In genomic region chr15:45606841-45607240, GRCh38 we compare ENCODE assay signal across 18 cellular contexts. TPM values are rescaled to one million over a fixed set of nuclear protein-coding genes. Genes with fewer than 3 reads are reported as not detected.
A peak's percentile ranks its signal among the peaks of the same experiment; 100 is the strongest.
DNase-seq lines count a peak whose midpoint lies in the region; ATAC-seq, FAIRE-seq and TF ChIP-seq lines count a peak whose summit lies in the region.
"Had no signal": no experiment of that assay in that cellular context is flagged by ENCODE, and none has a peak within 500 bp of the region (broad histone marks: within the 10 kb centered on the region; RNA-seq: fewer than 3 reads in every experiment).

No MANE protein-coding gene starts in this region.

- no peak for TF ChIP-seq CTCF in activated B cell treated with CpG ODN at 0.5 μM for 24 hours (IDR thresholded peaks at IDR 0.05)
- TF ChIP-seq CTCF in GM13976 (IDR thresholded peaks at IDR 0.05; ENCODE audit: borderline replicate concordance, control extremely low read depth, extremely low read depth, insufficient read depth, missing control alignments), result no peak

- peaks cover 23% of the 10 kb centered on the region for H3K36me3 Mint-ChIP-seq in stimulated activated naive CD8-positive, alpha-beta T cell treated with anti-CD3 and anti-CD28 coated beads, Interleukin-15, Interleukin-2, amounts not matched to agents 100 ng/mL and 50 ng/mL, for 24 hours (ENCODE audit: low read depth)
- H3K36me3 Mint-ChIP-seq in activated B cell treated with CpG ODN at 0.5 μM for 24 hours (ENCODE audit: low read depth), result peaks cover 26% of the 10 kb centered on the region

- in situ Hi-C loops in GM13976 (cut with MboI; ENCODE audit: low sequenced_read_pairs, unreplicated experiment), result no loop called here

- no peaks in the 10 kb centered on the region for H3K27me3 Mint-ChIP-seq in stimulated activated naive CD8-positive, alpha-beta T cell treated with anti-CD3 and anti-CD28 coated beads, Interleukin-15, Interleukin-2, amounts not matched to agents 100 ng/mL and 50 ng/mL, for 24 hours
- H3K27me3 Mint-ChIP-seq in activated B cell treated with CpG ODN at 0.5 μM for 24 hours, result no peaks in the 10 kb centered on the region

- H3K4me3 Mint-ChIP-seq in stimulated activated naive CD8-positive, alpha-beta T cell treated with anti-CD3 and anti-CD28 coated beads, Interleukin-15, Interleukin-2, amounts not matched to agents 100 ng/mL and 50 ng/mL, for 24 hours, result no peak overlapping the region
- H3K4me3 Mint-ChIP-seq in activated B cell treated with CpG ODN at 0.5 μM for 24 hours, result no peak overlapping the region

- no peak for ATAC-seq in stimulated activated naive CD8-positive, alpha-beta T cell treated with anti-CD3 and anti-CD28 coated beads, Interleukin-15, Interleukin-2, amounts not matched to agents 100 U/mL and 50 U/mL, for 24 hours
- no peak for ATAC-seq in activated B cell treated with CpG ODN at 0.5 μM for 24 hours (ENCODE audit: low read depth)
- no peak for ATAC-seq in left ventricle myocardium superior
- ATAC-seq: A549, K562 had no signal

- POLR2A ChIA-PET in activated B cell treated with CpG ODN at 0.5 μM for 24 hours (lab: Charles Lee), result interaction anchor here (0.7 to 1.2 kb wide), 4 partner anchors 20 to 406 kb away, joined by 3 to 7 read pairs (median 4); partner anchors contain the start of gene BLOC1S6

- CTCF ChIA-PET in activated B cell treated with CpG ODN at 0.5 μM for 24 hours (lab: Charles Lee), result interaction anchor here (1.0 to 1.5 kb wide), 4 partner anchors 19 to 176 kb away, joined by 3 to 5 read pairs (median 4); partner anchors contain the start of gene BLOC1S6

- H3K9me3 Mint-ChIP-seq in stimulated activated naive CD8-positive, alpha-beta T cell treated with anti-CD3 and anti-CD28 coated beads, Interleukin-15, Interleukin-2, amounts not matched to agents 100 ng/mL and 50 ng/mL, for 24 hours, result no peaks in the 10 kb centered on the region
- H3K9me3 Mint-ChIP-seq in activated B cell treated with CpG ODN at 0.5 μM for 24 hours, result no peaks in the 10 kb centered on the region

- intact Hi-C loops in activated B cell treated with CpG ODN at 0.5 μM for 24 hours (cut with micrococcal nuclease) (no loop called here), left ventricle myocardium superior (cut with micrococcal nuclease) (no loop called here)

- no peak for FAIRE-seq in GM19239 (lab: Jason Lieb, UNC)
- FAIRE-seq: A549, K562 had no signal

- no peak for DNase-seq in stimulated activated naive CD8-positive, alpha-beta T cell treated with anti-CD3 and anti-CD28 coated beads, Interleukin-15, Interleukin-2, amounts not matched to agents 100 U/mL and 50 U/mL, for 24 hours
- DNase-seq in NOMO-1 treated with DMSO at 0.1 percent for 48 hours (lab: John Stamatoyannopoulos, UW; ENCODE audit: unreplicated experiment) (peak; percentile 80), activated B cell treated with CpG ODN at 0.5 μM for 24 hours (no peak), left ventricle myocardium superior (no peak), GM19239 (ENCODE audit: insufficient read length, low spot score) (no peak), HuH-7 (ENCODE audit: low spot score) (no peak), GM13976 (ENCODE audit: low spot score) (no peak)
- DNase-seq: C1 segment of cervical spinal cord, EL, NCI-H1092, NCI-H2081 treated with DMSO at 0.1 percent for 48 hours, NCI-H510A, NCI-H774, RPMI8226, SW 1271 had no signal

- peaks cover 13% of the 10 kb centered on the region for H3K4me1 Mint-ChIP-seq in stimulated activated naive CD8-positive, alpha-beta T cell treated with anti-CD3 and anti-CD28 coated beads, Interleukin-15, Interleukin-2, amounts not matched to agents 100 ng/mL and 50 ng/mL, for 24 hours (ENCODE audit: low read depth)
- H3K4me1 Mint-ChIP-seq in activated B cell treated with CpG ODN at 0.5 μM for 24 hours, result peaks cover 40% of the 10 kb centered on the region

- H3K27ac Mint-ChIP-seq in stimulated activated naive CD8-positive, alpha-beta T cell treated with anti-CD3 and anti-CD28 coated beads, Interleukin-15, Interleukin-2, amounts not matched to agents 100 ng/mL and 50 ng/mL, for 24 hours, result peak overlapping the region; percentile 18
- H3K27ac Mint-ChIP-seq in activated B cell treated with CpG ODN at 0.5 μM for 24 hours, result peak overlapping the region; percentile 72

RNA-seq across cellular contexts. Expression of gene BLOC1S6, which starts 19.7 kb away (rescaled TPM):
- 39.4 and 41.2 TPM in 2 replicates for total RNA-seq in activated B cell treated with CpG ODN at 0.5 μM for 24 hours
- total RNA-seq in left ventricle myocardium superior, result 23.6 TPM

RNA-seq across cellular contexts. Expression of gene SQOR, which starts 28.0 kb away (rescaled TPM):
- 39.2 and 44.9 TPM in 2 replicates for total RNA-seq in activated B cell treated with CpG ODN at 0.5 μM for 24 hours
- total RNA-seq in left ventricle myocardium superior, result 19.2 TPM
